17 cellular contexts compared by ENCODE assay signal in the genomic region with DNA sequence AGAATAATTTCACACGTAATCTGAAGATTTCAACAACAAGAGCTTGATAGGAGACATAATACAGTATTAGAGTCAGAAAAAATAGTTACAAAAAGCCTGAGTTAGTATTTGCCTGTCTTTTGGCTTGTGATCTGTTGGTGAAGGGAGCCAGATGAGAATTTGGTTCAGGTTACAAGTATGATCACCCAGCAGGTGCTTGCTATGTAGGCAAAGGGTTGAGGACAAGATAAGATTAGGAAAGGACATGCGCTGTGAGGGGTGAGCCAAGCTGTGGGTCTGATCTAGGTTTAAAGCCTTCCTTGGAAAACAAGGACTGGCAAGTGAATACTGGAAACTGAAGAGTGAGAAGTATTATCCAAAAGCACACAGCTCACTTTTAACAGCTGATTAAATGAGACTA. TPM values are rescaled to one million over a fixed set of nuclear protein-coding genes. Genes with fewer than 3 reads are reported as not detected.
DNase-seq lines count a peak whose midpoint lies in the region; ATAC-seq and TF ChIP-seq lines count a peak whose summit lies in the region.
"Had no signal": no experiment of that assay in that cellular context is flagged by ENCODE, and none has a peak within 500 bp of the region (broad histone marks: within the 10 kb centered on the region; RNA-seq: fewer than 3 reads in every experiment).

No MANE protein-coding gene starts in this region.

- no peak overlapping the region; the same call in 1 of the 2 replicates for H4K5ac ChIP-seq in IMR-90 (ENCODE audit: low read depth, low read length)

- H2AK5ac ChIP-seq in IMR-90 (ENCODE audit: low read depth, low read length), result no peak overlapping the region

- 0 out of 3 replicates have a peak overlapping the region, but pooled peaks have one; percentile 70 for H2BK15ac ChIP-seq in IMR-90 (ENCODE audit: low read depth, low read length)

- 0 out of 2 replicates have a peak overlapping the region, but pooled peaks have one; percentile 31 for H3K14ac ChIP-seq in IMR-90 (replicated peaks; ENCODE audit: low read depth, low read length)

- no peak overlapping the region for H4K8ac ChIP-seq in IMR-90 (ENCODE audit: low read depth in 2 of 2, low read length in 2 of 2)

- TF ChIP-seq POLR2A in IMR-90 (IDR thresholded peaks at IDR 0.05; ENCODE audit: low read depth, low read length), result no peak

- 0 out of 2 replicates have a peak overlapping the region, but pooled peaks have one; percentile 42 for H3K23ac ChIP-seq in IMR-90 (ENCODE audit: low read depth, low read length)

- no peak for ATAC-seq in IMR-90 (ENCODE audit: low read depth)
- ATAC-seq in left ventricle myocardium superior, result peak; percentile 88
- ATAC-seq: CD8-positive, alpha-beta T cell had no signal

- H3K4ac ChIP-seq in IMR-90 (ENCODE audit: low read depth, low read length), result peak overlapping the region; percentile 63; the same call in 1 of the 2 replicates

- CTCF ChIA-PET in IMR-90 (lab: Yijun Ruan, JAX), result no interaction called here

- H3K79me1 ChIP-seq in IMR-90 (ENCODE audit: low read depth in 1 of 2, low read length in 2 of 2), result no peaks in the 10 kb centered on the region

- H2BK20ac ChIP-seq in IMR-90 (ENCODE audit: low read depth, low read length), result no peak overlapping the region; the same call in 1 of the 2 replicates

- intact Hi-C loops in IMR-90 (cut with micrococcal nuclease), result no loop called here
- intact Hi-C loops in left ventricle myocardium superior (cut with micrococcal nuclease), result no loop called here

- in situ Hi-C loops in IMR-90 (cut with MboI; ENCODE audit: low sequenced_read_pairs), result no loop called here

- H3K4me3 ChIP-seq in IMR-90 (ENCODE audit: insufficient read depth, low read depth, low read length), result no peak overlapping the region
- H3K4me3 ChIP-seq in parathyroid adenoma (ENCODE audit: low read depth, low read length), result no peak overlapping the region
- H3K4me3 ChIP-seq in coronary artery, result no peak overlapping the region
- H3K4me3 ChIP-seq: Peyer's patch had no signal

- H3K36me3 ChIP-seq in IMR-90 (ENCODE audit: control insufficient read depth, insufficient read depth, low read length) (no peaks in the 10 kb centered on the region), parathyroid adenoma (ENCODE audit: control insufficient read depth, insufficient read depth, low read length) (no peaks in the 10 kb centered on the region)
- H3K36me3 ChIP-seq: BE2C, Peyer's patch had no signal

- H3K4me2 ChIP-seq in IMR-90 (ENCODE audit: low read depth, low read length), result no peak overlapping the region
- peak overlapping the region; percentile 10 for H3K4me2 ChIP-seq in parathyroid adenoma (ENCODE audit: low read length)

- no peak for TF ChIP-seq RAD21 in IMR-90 (IDR thresholded peaks at IDR 0.05; ENCODE audit: low read length)

- H3K9me3 ChIP-seq in IMR-90 (ENCODE audit: control insufficient read depth, insufficient read depth, low read length) (no peaks in the 10 kb centered on the region), parathyroid adenoma (ENCODE audit: control insufficient read depth, low read length) (no peaks in the 10 kb centered on the region)
- H3K9me3 ChIP-seq: BE2C, Peyer's patch had no signal

- H3K4me1 ChIP-seq in IMR-90 (ENCODE audit: control insufficient read depth, insufficient read depth, low read length) (peaks cover 9% of the 10 kb centered on the region), parathyroid adenoma (peaks cover 16% of the 10 kb centered on the region)

- no peak overlapping the region for H2BK5ac ChIP-seq in IMR-90 (ENCODE audit: low read depth, low read length, poor library complexity, severe bottlenecking)

- H2BK120ac ChIP-seq in IMR-90 (ENCODE audit: low read depth, low read length), result peak overlapping the region; percentile 19; the same call in 1 of the 2 replicates

- no peak for DNase-seq in IMR-90
- peak; percentile 82 for DNase-seq in NCI-H2029 treated with DMSO at 0.1 percent for 48 hours (lab: John Stamatoyannopoulos, UW)
- DNase-seq in left ventricle myocardium superior, result peak; percentile 35
- no peak for DNase-seq in NCI-H1417 treated with DMSO at 0.1 percent for 48 hours (lab: John Stamatoyannopoulos, UW)
- no peak for DNase-seq in SHP77 treated with DMSO at 0.1 percent for 48 hours (lab: John Stamatoyannopoulos, UW)
- no peak for DNase-seq in coronary artery (ENCODE audit: low spot score)
- DNase-seq: BE2C; CD8-positive, alpha-beta T cell; GF-D8; Kasumi-1; NCI-H1417; NCI-H2107; NCI-H446 treated with DMSO at 0.1 percent for 48 hours; NCI-H748 treated with DMSO at 0.1 percent for 48 hours; Peyer's patch; SIG-M5 had no signal

- POLR2A ChIA-PET in IMR-90 (lab: Charles Lee; ENCODE audit: unreplicated experiment), result no interaction called here

- no peaks in the 10 kb centered on the region for H3K79me2 ChIP-seq in parathyroid adenoma

- H3K18ac ChIP-seq in IMR-90 (ENCODE audit: low read depth, low read length), result peak overlapping the region; percentile 28; the same call in 1 of the 2 replicates

- H4K20me1 ChIP-seq in IMR-90 (ENCODE audit: insufficient read depth, low read length), result no peaks in the 10 kb centered on the region

- TF ChIP-seq CTCF in IMR-90 (conservative IDR thresholded peaks at IDR 0.05; ENCODE audit: low read depth, low read length), result no peak
- TF ChIP-seq CTCF in parathyroid adenoma (IDR thresholded peaks at IDR 0.05), result no peak
- no peak for TF ChIP-seq CTCF in coronary artery (IDR thresholded peaks at IDR 0.05)

- no CpG with 5 or more reads among the region's 2 CpGs for WGBS in IMR-90 (ENCODE audit: extremely low coverage in 2 of 2, insufficient read length in 1 of 2), 2 experiments

- BruUV-seq in IMR-90 (replicated peaks; lab: Mats Ljungman, UMichigan), result no TSS peak

- dilution Hi-C loops in IMR-90 (cut with HindIII; ENCODE audit: low sequenced_read_pairs, unreplicated experiment), result no loop called here

- H4K91ac ChIP-seq in IMR-90 (ENCODE audit: insufficient read depth, low read depth, low read length), result no peak overlapping the region

- H2AK9ac ChIP-seq in IMR-90 (replicated peaks; ENCODE audit: low read depth, low read length, poor library complexity), result no peak overlapping the region

- no peak overlapping the region for H3K9ac ChIP-seq in IMR-90 (ENCODE audit: low read depth, low read length)
- H3K9ac ChIP-seq in parathyroid adenoma, result no peak overlapping the region

- H3K27ac ChIP-seq in IMR-90 (ENCODE audit: insufficient read depth, low read length) (no peak overlapping the region), parathyroid adenoma (no peak overlapping the region), coronary artery (no peak overlapping the region)
- H3K27ac ChIP-seq: Peyer's patch had no signal

- peaks cover 5% of the 10 kb centered on the region for H3K9me1 ChIP-seq in IMR-90 (ENCODE audit: insufficient read depth, low read length)

- H2AFZ ChIP-seq in IMR-90 (replicated peaks; ENCODE audit: low read length, poor library complexity), result no peak overlapping the region
- peak overlapping the region; percentile 44 for H2AFZ ChIP-seq in parathyroid adenoma

- H3K56ac ChIP-seq in IMR-90 (ENCODE audit: extremely low read depth, insufficient read depth, low read length), result no peak overlapping the region

- no peaks in the 10 kb centered on the region for H3K27me3 ChIP-seq in IMR-90 (ENCODE audit: control insufficient read depth, insufficient read depth, low read length)
- no peaks in the 10 kb centered on the region for H3K27me3 ChIP-seq in parathyroid adenoma (ENCODE audit: control insufficient read depth, insufficient read depth, low read length)
- H3K27me3 ChIP-seq: BE2C, Peyer's patch had no signal

TF ChIP-seq in IMR-90, 13 proteins besides CTCF, POLR2A, EP300 and RAD21:
- no peak for TF ChIP-seq MXI1 (IDR thresholded peaks at IDR 0.05; ENCODE audit: borderline replicate concordance, low read depth, low read length)
- TF ChIP-seq, protein P1, sequence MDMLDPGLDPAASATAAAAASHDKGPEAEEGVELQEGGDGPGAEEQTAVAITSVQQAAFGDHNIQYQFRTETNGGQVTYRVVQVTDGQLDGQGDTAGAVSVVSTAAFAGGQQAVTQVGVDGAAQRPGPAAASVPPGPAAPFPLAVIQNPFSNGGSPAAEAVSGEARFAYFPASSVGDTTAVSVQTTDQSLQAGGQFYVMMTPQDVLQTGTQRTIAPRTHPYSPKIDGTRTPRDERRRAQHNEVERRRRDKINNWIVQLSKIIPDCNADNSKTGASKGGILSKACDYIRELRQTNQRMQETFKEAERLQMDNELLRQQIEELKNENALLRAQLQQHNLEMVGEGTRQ (IDR thresholded peaks at IDR 0.05; ENCODE audit: low read depth, low read length), result no peak
- TF ChIP-seq CHD1 (IDR thresholded peaks at IDR 0.05; ENCODE audit: low read depth, low read length), result no peak
- TF ChIP-seq, protein P2, sequence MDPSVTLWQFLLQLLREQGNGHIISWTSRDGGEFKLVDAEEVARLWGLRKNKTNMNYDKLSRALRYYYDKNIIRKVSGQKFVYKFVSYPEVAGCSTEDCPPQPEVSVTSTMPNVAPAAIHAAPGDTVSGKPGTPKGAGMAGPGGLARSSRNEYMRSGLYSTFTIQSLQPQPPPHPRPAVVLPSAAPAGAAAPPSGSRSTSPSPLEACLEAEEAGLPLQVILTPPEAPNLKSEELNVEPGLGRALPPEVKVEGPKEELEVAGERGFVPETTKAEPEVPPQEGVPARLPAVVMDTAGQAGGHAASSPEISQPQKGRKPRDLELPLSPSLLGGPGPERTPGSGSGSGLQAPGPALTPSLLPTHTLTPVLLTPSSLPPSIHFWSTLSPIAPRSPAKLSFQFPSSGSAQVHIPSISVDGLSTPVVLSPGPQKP (IDR thresholded peaks at IDR 0.05; ENCODE audit: borderline replicate concordance, low read depth, low read length), result no peak
- TF ChIP-seq CEBPB (IDR thresholded peaks at IDR 0.05; ENCODE audit: low read depth, low read length), result no peak
- TF ChIP-seq FOS (IDR thresholded peaks at IDR 0.05; ENCODE audit: low read depth, low read length), result no peak
- no peak for TF ChIP-seq RCOR1 (IDR thresholded peaks at IDR 0.05; ENCODE audit: insufficient replicate concordance, low read length)
- no peak for TF ChIP-seq NFE2L2 (IDR thresholded peaks at IDR 0.05; ENCODE audit: low read depth, low read length)
- no peak for TF ChIP-seq BHLHE40 (IDR thresholded peaks at IDR 0.05; ENCODE audit: low read depth, low read length)
- no peak for TF ChIP-seq SMC3 (IDR thresholded peaks at IDR 0.05; ENCODE audit: low read depth, low read length)
- no peak for TF ChIP-seq MAFK (IDR thresholded peaks at IDR 0.05; ENCODE audit: low read depth, low read length)

RNA-seq across cellular contexts. Expression of a gene that starts 28.7 kb away (rescaled TPM):
- 0.54 and 0.56 TPM in 2 replicates for total RNA-seq in IMR-90 (2012; rRNA removed)
- polyA plus RNA-seq in IMR-90 (2012; rRNA removed), result 0.19 and 0.52 TPM in 2 replicates
- 0.04 and 0.05 TPM in 2 replicates for polyA plus RNA-seq in IMR-90 (2012; cell fraction: cytosol; rRNA removed)
- 0.03 and 0.47 TPM in 2 replicates for polyA plus RNA-seq in IMR-90 (2012; cell fraction: nucleus; rRNA removed; ENCODE audit: low replicate concordance)
- 1,393 TPM for total RNA-seq in left ventricle myocardium superior

Comparison
In these comparisons a context has a peak if more than half of its experiments do, and no peak if none do; other contexts are left out.
1. DNase-seq: peak in NCI-H2029 treated with DMSO at 0.1 percent for 48 hours (single experiment) and left ventricle myocardium superior (single experiment); none in IMR-90 (single experiment), NCI-H1417 treated with DMSO at 0.1 percent for 48 hours (single experiment), SHP77 treated with DMSO at 0.1 percent for 48 hours (single experiment) and coronary artery (single experiment).
2. RNA of a gene that starts 28.7 kb away (total RNA-seq): 1,393 TPM in left ventricle myocardium superior (single experiment); 0.54 to 0.56 TPM in IMR-90; every median in the first group is over 100 times any median in the second.